Comparison of ENCODE assay signal across 2 cellular contexts in genomic region chr2:200625958-200626363, GRCh38.
TF ChIP-seq lines count a peak whose summit lies in the region.

No MANE protein-coding gene starts in this region.

TF ChIP-seq in A549, 52 proteins besides CTCF, POLR2A, EP300 and RAD21:
- TF ChIP-seq JUN (IDR thresholded peaks at IDR 0.05) (no peak), FOSL2 (IDR thresholded peaks at IDR 0.05) (no peak), FOSL2 (CRISPR knock-in tag; IDR thresholded peaks at IDR 0.05) (no peak), SREBF2 (IDR thresholded peaks at IDR 0.05) (no peak), ATOH8 (CRISPR knock-in tag; IDR thresholded peaks at IDR 0.05; ENCODE audit: low read depth) (no peak), REST (IDR thresholded peaks at IDR 0.05) (no peak), CEBPB (IDR thresholded peaks at IDR 0.05) (no peak), JUNB (IDR thresholded peaks at IDR 0.05) (no peak), CBX8 (IDR thresholded peaks at IDR 0.05) (no peak), FOXS1 (CRISPR knock-in tag; IDR thresholded peaks at IDR 0.05) (no peak), HES2 (IDR thresholded peaks at IDR 0.05) (no peak), HOXA7 (CRISPR knock-in tag; IDR thresholded peaks at IDR 0.05) (no peak), ZC3H11A (IDR thresholded peaks at IDR 0.05) (no peak), POLR2AphosphoS2 (conservative IDR thresholded peaks at IDR 0.05; ENCODE audit: low read length) (no peak), ESRRA (IDR thresholded peaks at IDR 0.05; ENCODE audit: borderline replicate concordance, low read length) (no peak), GATA3 (IDR thresholded peaks at IDR 0.05; ENCODE audit: borderline replicate concordance) (no peak), RNF2 (IDR thresholded peaks at IDR 0.05; ENCODE audit: borderline replicate concordance, low read depth) (no peak), NR3C1 (IDR thresholded peaks at IDR 0.05) (no peak), KDM5A (IDR thresholded peaks at IDR 0.05) (no peak), PBX3 (IDR thresholded peaks at IDR 0.05) (no peak), MAX (IDR thresholded peaks at IDR 0.05) (no peak)

TF ChIP-seq in IMR-90, 13 proteins besides CTCF, POLR2A, EP300 and RAD21:
- TF ChIP-seq CEBPB (IDR thresholded peaks at IDR 0.05; ENCODE audit: low read depth, low read length) (0 out of 2 replicates have a peak, but pooled peaks have one; percentile 23), MAFK (IDR thresholded peaks at IDR 0.05; ENCODE audit: low read depth, low read length) (no peak)
